In genomic region chr19:294819-295686, GRCh38 we compare ENCODE assay signal across 8 cellular contexts. TPM values are rescaled to one million over a fixed set of nuclear protein-coding genes. Genes with fewer than 3 reads are reported as not detected.
DNase-seq lines count a peak whose midpoint lies in the region; ATAC-seq and TF ChIP-seq lines count a peak whose summit lies in the region.

No MANE protein-coding gene starts in this region.

- peaks cover 23% of the 10 kb centered on the region for H3K4me1 ChIP-seq in HUES48 (ENCODE audit: control insufficient read depth, insufficient read depth, low read length)
- H3K4me1 ChIP-seq in effector memory CD4-positive, alpha-beta T cell (ENCODE audit: control insufficient read depth, insufficient read depth, low read length, poor library complexity, severe bottlenecking), result peaks cover 20% of the 10 kb centered on the region

- POLR2A ChIA-PET in activated B cell treated with CpG ODN at 0.5 μM for 24 hours (lab: Charles Lee), result no interaction called here

- DNase-seq in CD14-positive monocyte (ENCODE audit: low spot score), result no peak
- DNase-seq in activated B cell treated with CpG ODN at 0.5 μM for 24 hours, result peak; percentile 38
- peak; percentile 61 for DNase-seq in dermis blood vessel endothelial cell
- DNase-seq in lung microvascular endothelial cell (ENCODE audit: low read depth in 2 of 2), result peak; percentile 30 to 62
- DNase-seq in stimulated activated naive CD4-positive, alpha-beta T cell (lab: John Stamatoyannopoulos, UW), result peak in 4 of 6 experiments; percentile 19 to 25 (median 22)
- no peak for DNase-seq in effector memory CD4-positive, alpha-beta T cell

- TF ChIP-seq CTCF in CD14-positive monocyte (IDR thresholded peaks at IDR 0.05), result peak; percentile 80
- no peak for TF ChIP-seq CTCF in activated B cell treated with CpG ODN at 0.5 μM for 24 hours (IDR thresholded peaks at IDR 0.05)

- no peak overlapping the region for H3K9ac ChIP-seq in HUES48 (ENCODE audit: low read depth, low read length)

- H3K9me3 Mint-ChIP-seq in CD14-positive monocyte, result peaks cover 0 to 10% (median 5%) of the 10 kb centered on the region in 7 donors
- H3K9me3 Mint-ChIP-seq in activated B cell treated with CpG ODN at 0.5 μM for 24 hours, result no peaks in the 10 kb centered on the region

- peak overlapping the region; percentile 56 to 83 for H3K4me3 Mint-ChIP-seq in CD14-positive monocyte
- no peak overlapping the region for H3K4me3 Mint-ChIP-seq in activated B cell treated with CpG ODN at 0.5 μM for 24 hours

- H3K36me3 Mint-ChIP-seq in CD14-positive monocyte, result no peaks in the 10 kb centered on the region
- H3K36me3 Mint-ChIP-seq in activated B cell treated with CpG ODN at 0.5 μM for 24 hours (ENCODE audit: low read depth), result no peaks in the 10 kb centered on the region

- intact Hi-C loops in CD14-positive monocyte (cut with micrococcal nuclease), result no loop called here
- intact Hi-C loops in activated B cell treated with CpG ODN at 0.5 μM for 24 hours (cut with micrococcal nuclease), result loop anchor here (10.0 kb wide), 1 partner anchor 210 kb away; the partner anchor contains the start of gene TPGS1

- peaks cover 16% of the 10 kb centered on the region for H3K27me3 ChIP-seq in HUES48 (ENCODE audit: control insufficient read depth, insufficient read depth, low read length)
- peaks cover 15% of the 10 kb centered on the region for H3K27me3 ChIP-seq in effector memory CD4-positive, alpha-beta T cell (replicated peaks; ENCODE audit: control insufficient read depth, insufficient read depth, low read length, poor library complexity, severe bottlenecking)

- ATAC-seq in activated B cell treated with CpG ODN at 0.5 μM for 24 hours (ENCODE audit: low read depth) (peak; percentile 68), GM21529 (IDR thresholded peaks at IDR 0.05; ENCODE audit: unreplicated experiment) (no peak)

- H3K27ac Mint-ChIP-seq in CD14-positive monocyte (no peak overlapping the region), activated B cell treated with CpG ODN at 0.5 μM for 24 hours (no peak overlapping the region)

- H3K4me3 ChIP-seq in HUES48 (ENCODE audit: low read depth, low read length), result peak overlapping the region; percentile 37; the same call in 1 of the 2 replicates
- no peak overlapping the region for H3K4me3 ChIP-seq in effector memory CD4-positive, alpha-beta T cell (ENCODE audit: insufficient read depth, low read depth, low read length, poor library complexity, severe bottlenecking)

- H3K27ac ChIP-seq in HUES48 (ENCODE audit: low read depth, low read length), result peak overlapping the region; percentile 16
- no peak overlapping the region for H3K27ac ChIP-seq in effector memory CD4-positive, alpha-beta T cell (ENCODE audit: insufficient read depth, low read length, poor library complexity, severe bottlenecking)

- H3K9me3 ChIP-seq in HUES48 (ENCODE audit: control insufficient read depth, insufficient read depth, low read length), result no peaks in the 10 kb centered on the region
- H3K9me3 ChIP-seq in effector memory CD4-positive, alpha-beta T cell (ENCODE audit: control insufficient read depth, low read length), result no peaks in the 10 kb centered on the region

- CTCF ChIA-PET in activated B cell treated with CpG ODN at 0.5 μM for 24 hours (lab: Charles Lee), result interaction anchor here (1.2 kb wide), 1 partner anchor 211 kb away, joined by 3 read pairs; no protein-coding TSS in a partner anchor

- H3K4me1 Mint-ChIP-seq in CD14-positive monocyte (peaks cover 19% of the 10 kb centered on the region), activated B cell treated with CpG ODN at 0.5 μM for 24 hours (peaks cover 8% of the 10 kb centered on the region)

- H3K27me3 Mint-ChIP-seq in CD14-positive monocyte (ENCODE audit: low read depth in 3 of 3) (peaks cover 40 to 51% (median 46%) of the 10 kb centered on the region in 3 donors), activated B cell treated with CpG ODN at 0.5 μM for 24 hours (peaks cover 31% of the 10 kb centered on the region)

- H3K36me3 ChIP-seq in HUES48 (ENCODE audit: control insufficient read depth, insufficient read depth, low read length), result no peaks in the 10 kb centered on the region
- no peaks in the 10 kb centered on the region for H3K36me3 ChIP-seq in effector memory CD4-positive, alpha-beta T cell (ENCODE audit: control insufficient read depth, insufficient read depth, low read length)

RNA-seq across cellular contexts. Expression of gene PLPP2, which starts 3.9 kb away (rescaled TPM):
- polyA plus RNA-seq in CD14-positive monocyte, result not detected
- total RNA-seq in activated B cell treated with CpG ODN at 0.5 μM for 24 hours (0.29 and 0.32 TPM in 2 replicates), dermis blood vessel endothelial cell (14.3 and 25.8 TPM in 2 replicates), lung microvascular endothelial cell (31.6 and 36.1 TPM in 2 replicates)

RNA-seq across cellular contexts. Expression of gene MIER2, which starts 49.5 kb away (rescaled TPM):
- polyA plus RNA-seq in CD14-positive monocyte, result 1 to 10 TPM; 3.6 to 6.9 TPM
- total RNA-seq in activated B cell treated with CpG ODN at 0.5 μM for 24 hours (14.6 and 15.0 TPM in 2 replicates), dermis blood vessel endothelial cell (16.5 and 29.0 TPM in 2 replicates), lung microvascular endothelial cell (6.5 and 6.9 TPM in 2 replicates)

Comparison
In these comparisons a context has a peak if more than half of its experiments do, and no peak if none do; other contexts are left out.
1. DNase-seq: peak in activated B cell treated with CpG ODN at 0.5 μM for 24 hours (single experiment), dermis blood vessel endothelial cell (single experiment), lung microvascular endothelial cell (2 of 2) and stimulated activated naive CD4-positive, alpha-beta T cell (4 of 6); none in CD14-positive monocyte (single experiment) and effector memory CD4-positive, alpha-beta T cell (0 of 3).
2. RNA of gene PLPP2, which starts 3.9 kb away (total RNA-seq): 31.6 to 36.1 TPM in lung microvascular endothelial cell and 14.3 to 25.8 TPM in dermis blood vessel endothelial cell; 0.29 to 0.32 TPM in activated B cell treated with CpG ODN at 0.5 μM for 24 hours; every median in the first group is over 10 times any median in the second.